ENCODE assay signal across 6 cellular contexts in the genomic region with DNA sequence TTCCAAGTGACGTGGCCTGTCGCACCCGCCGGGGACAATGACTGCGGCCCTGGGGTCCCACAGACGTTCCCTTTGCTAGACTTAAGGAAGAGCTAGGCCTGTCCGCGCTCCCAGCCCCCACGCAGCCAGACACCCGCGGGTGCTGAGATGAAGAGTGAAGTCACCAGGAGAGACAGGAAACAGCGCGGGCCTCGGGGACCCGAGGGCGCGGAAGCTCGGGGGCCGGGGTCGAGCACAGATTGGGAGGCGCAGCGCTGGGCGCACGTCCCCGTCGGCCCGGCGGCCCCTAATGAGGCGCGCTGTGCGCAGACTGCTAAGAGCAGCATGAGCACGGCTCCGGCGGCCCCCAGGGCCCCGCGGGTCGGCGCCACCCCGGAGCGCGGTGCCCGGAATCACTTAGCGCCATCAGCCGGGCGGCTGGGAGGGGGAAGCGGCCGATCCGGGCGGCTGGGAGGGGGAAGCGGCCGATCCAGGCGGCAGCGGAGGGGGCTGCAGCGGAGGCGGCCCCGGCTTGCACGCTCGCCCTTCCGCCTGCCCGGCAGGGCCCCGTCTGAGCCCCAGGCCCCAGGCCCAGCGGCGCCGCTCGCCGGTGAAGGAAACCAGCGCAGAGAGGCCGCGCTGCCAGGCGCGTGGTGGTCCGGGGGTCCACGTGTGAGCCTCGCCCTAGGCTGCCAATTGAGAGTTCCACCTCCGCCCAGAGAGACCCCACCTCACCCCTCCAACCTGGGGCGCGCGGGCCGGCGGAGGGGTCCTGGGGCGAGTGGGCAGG.
DNase-seq lines count a peak whose midpoint lies in the region; ATAC-seq and TF ChIP-seq lines count a peak whose summit lies in the region.

No MANE protein-coding gene starts in this region.

- no peaks in the 10 kb centered on the region for H4K20me1 ChIP-seq in Loucy (ENCODE audit: insufficient read depth, low read length, poor library complexity, severe bottlenecking)

- ATAC-seq in GM21515 (IDR thresholded peaks at IDR 0.05; ENCODE audit: unreplicated experiment) = no peak
- ATAC-seq in HG03025 (IDR thresholded peaks at IDR 0.05; ENCODE audit: low FRiP score, unreplicated experiment) = no peak

- H2AFZ ChIP-seq in Loucy (ENCODE audit: low read length) = no peak overlapping the region

- H3K4me1 ChIP-seq in Loucy (ENCODE audit: insufficient read depth, low read length, poor library complexity, severe bottlenecking) = peaks cover 70% of the 10 kb centered on the region

- TF ChIP-seq CTCF in Loucy (conservative IDR thresholded peaks at IDR 0.05; ENCODE audit: low read length) (no peak), choroid plexus epithelial cell (conservative IDR thresholded peaks at IDR 0.05; ENCODE audit: low read depth, low read length) (no peak)

- peak overlapping the region; percentile 77 for H3K4me2 ChIP-seq in Loucy (ENCODE audit: low read depth, low read length, poor library complexity, severe bottlenecking)

- no peaks in the 10 kb centered on the region for H3K79me2 ChIP-seq in Loucy (ENCODE audit: insufficient read depth, low read length)

- no peaks in the 10 kb centered on the region for H3K9me3 ChIP-seq in Loucy (ENCODE audit: insufficient read depth, low read depth, low read length)

- no peaks in the 10 kb centered on the region for H3K27me3 ChIP-seq in Loucy (ENCODE audit: insufficient read depth, low read length, poor library complexity, severe bottlenecking)

- no peaks in the 10 kb centered on the region for H3K9me2 ChIP-seq in Loucy (replicated peaks; ENCODE audit: low read depth, low read length)

- H3K9ac ChIP-seq in Loucy (ENCODE audit: low read depth, low read length, poor library complexity, severe bottlenecking) = peak overlapping the region; percentile 76

- H3K4me3 ChIP-seq in Loucy (ENCODE audit: low read length, poor library complexity, severe bottlenecking) = no peak overlapping the region
- H3K4me3 ChIP-seq in choroid plexus epithelial cell (ENCODE audit: low read depth, low read length) = peak overlapping the region; percentile 49
- peak overlapping the region; percentile 40 for H3K4me3 ChIP-seq in skeletal muscle cell (ENCODE audit: low read depth, low read length)

- H3K36me3 ChIP-seq in Loucy (ENCODE audit: insufficient read depth, low read length) = no peaks in the 10 kb centered on the region

- H3F3A ChIP-seq in Loucy (ENCODE audit: low read depth) = peaks cover 24% of the 10 kb centered on the region

- DNase-seq in choroid plexus epithelial cell (ENCODE audit: low read depth) = no peak
- DNase-seq in skeletal muscle cell (ENCODE audit: low read depth) = no peak
- DNase-seq in inferior parietal cortex (ENCODE audit: extremely low spot score) = no peak
